Comparison of ENCODE assay signal across 18 cellular contexts in genomic region chr17:31595076-31595475, GRCh38.
DNase-seq lines count a peak whose midpoint lies in the region; ATAC-seq and TF ChIP-seq lines count a peak whose summit lies in the region.
"Had no signal": no experiment of that assay in that cellular context is flagged by ENCODE, and none has a peak within 500 bp of the region (broad histone marks: within the 10 kb centered on the region; RNA-seq: fewer than 3 reads in every experiment).

No MANE protein-coding gene starts in this region.

- H3K27me3 ChIP-seq in BLaER1 treated with 17β-estradiol and CSF1 and Interleukin-3, amounts not matched to agents 10 nM and 100 nM, result no peaks in the 10 kb centered on the region
- H3K27me3 ChIP-seq in Panc1 (ENCODE audit: control insufficient read depth, insufficient read depth, low read length) (no peaks in the 10 kb centered on the region), esophagus (ENCODE audit: control insufficient read depth in 1 of 2, insufficient read depth in 2 of 2, low read length in 2 of 2) (no peaks in the 10 kb centered on the region)
- H3K27me3 ChIP-seq: esophagus squamous epithelium had no signal

- H3K27ac ChIP-seq in BLaER1 treated with 17β-estradiol and CSF1 and Interleukin-3, amounts not matched to agents 10 nM and 100 nM, result peak overlapping the region in 3 of 11 experiments; percentile 82 to 91 (median 90); a peak in 5 of 22 replicates
- H3K27ac ChIP-seq in Panc1 (ENCODE audit: low read length) (peak overlapping the region; percentile 83), esophagus (ENCODE audit: low read depth in 2 of 2, low read length in 1 of 2) (peak overlapping the region; percentile 10 to 92)

- peak overlapping the region; percentile 76 to 95 (median 90) for H3K4me2 ChIP-seq in BLaER1 treated with 17β-estradiol and CSF1 and Interleukin-3, amounts not matched to agents 10 nM and 100 nM

- no peak overlapping the region for H3K4me3 Mint-ChIP-seq in osteocyte (ENCODE audit: unreplicated experiment)
- no peak overlapping the region for H3K4me3 Mint-ChIP-seq in activated CD8-positive, alpha-beta memory T cell treated with anti-CD3 and anti-CD28 coated beads, Interleukin-2, amount 10 ng/mL, durations not matched to agents 7 days and 5 days
- H3K4me3 Mint-ChIP-seq in activated naive CD4-positive, alpha-beta T cell treated with anti-CD3 and anti-CD28 coated beads, Interleukin-2, amount 10 ng/mL, durations not matched to agents 7 days and 5 days, result no peak overlapping the region
- H3K4me3 Mint-ChIP-seq: stimulated activated naive CD8-positive, alpha-beta T cell treated with anti-CD3 and anti-CD28 coated beads, Interleukin-15, amount 100 ng/mL, for 72 hours had no signal

- BruUV-seq in Panc1 (replicated peaks; lab: Mats Ljungman, UMichigan), result no TSS peak

- H3K4me3 ChIP-seq in BLaER1 treated with 17β-estradiol and CSF1 and Interleukin-3, amounts not matched to agents 10 nM and 100 nM, result no peak overlapping the region
- no peak overlapping the region for H3K4me3 ChIP-seq in Panc1 (ENCODE audit: low read depth in 2 of 2, low read length in 2 of 2)
- H3K4me3 ChIP-seq in esophagus (ENCODE audit: low read depth in 1 of 2, low read length in 2 of 2), result no peak overlapping the region
- H3K4me3 ChIP-seq: esophagus squamous epithelium, lung had no signal

- ATAC-seq in Panc1, result no peak
- ATAC-seq in activated CD8-positive, alpha-beta memory T cell treated with anti-CD3 and anti-CD28 coated beads, Interleukin-2, amount 10 ng/mL, durations not matched to agents 7 days and 5 days, result no peak
- ATAC-seq: activated naive CD4-positive, alpha-beta T cell treated with anti-CD3 and anti-CD28 coated beads, Interleukin-2, amount 50 U/mL, for 72 hours; HCT116; stimulated activated naive CD8-positive, alpha-beta T cell treated with anti-CD3 and anti-CD28 coated beads, Interleukin-15, amount 100 ng/mL, for 72 hours had no signal

- peak overlapping the region in 4 of 11 experiments; percentile 61 to 78 (median 73); a peak in 4 of 22 replicates for H3K9ac ChIP-seq in BLaER1 treated with 17β-estradiol and CSF1 and Interleukin-3, amounts not matched to agents 10 nM and 100 nM

- peaks cover 0 to 11% (median 0%) of the 10 kb centered on the region in 11 experiments; a peak in 1 of 22 replicates for H3K36me3 ChIP-seq in BLaER1 treated with 17β-estradiol and CSF1 and Interleukin-3, amounts not matched to agents 10 nM and 100 nM
- H3K36me3 ChIP-seq in Panc1 (ENCODE audit: control insufficient read depth, insufficient read depth, low read length) (no peaks in the 10 kb centered on the region), esophagus (ENCODE audit: control insufficient read depth in 2 of 2, insufficient read depth in 2 of 2, low read length in 1 of 2) (no peaks in the 10 kb centered on the region)

- in situ Hi-C loops in Panc1 (cut with HindIII; ENCODE audit: low pct_unique_long_range_greater_than_20kb, low sequenced_read_pairs), result no loop called here

- peak overlapping the region; percentile 93 for H3K27ac Mint-ChIP-seq in osteocyte (ENCODE audit: unreplicated experiment)
- H3K27ac Mint-ChIP-seq in activated CD8-positive, alpha-beta memory T cell treated with anti-CD3 and anti-CD28 coated beads, Interleukin-2, amount 10 ng/mL, durations not matched to agents 7 days and 5 days, result no peak overlapping the region
- H3K27ac Mint-ChIP-seq in activated naive CD4-positive, alpha-beta T cell treated with anti-CD3 and anti-CD28 coated beads, Interleukin-2, amount 10 ng/mL, durations not matched to agents 7 days and 5 days, result no peak overlapping the region
- H3K27ac Mint-ChIP-seq: activated naive CD4-positive, alpha-beta T cell treated with anti-CD3 and anti-CD28 coated beads, Interleukin-2, amount 50 U/mL, for 72 hours had no signal

- WGBS in esophagus, 2 donors, result 54 to 62% methylated on average over 2 of the region's 2 CpGs

- intact Hi-C loops in Panc1 (cut with micrococcal nuclease; ENCODE audit: unreplicated experiment), result no loop called here

- H3K9me3 Mint-ChIP-seq in osteocyte (ENCODE audit: unreplicated experiment), result no peaks in the 10 kb centered on the region
- H3K9me3 Mint-ChIP-seq in activated CD8-positive, alpha-beta memory T cell treated with anti-CD3 and anti-CD28 coated beads, Interleukin-2, amount 10 ng/mL, durations not matched to agents 7 days and 5 days (ENCODE audit: low read depth), result no peaks in the 10 kb centered on the region
- no peaks in the 10 kb centered on the region for H3K9me3 Mint-ChIP-seq in activated naive CD4-positive, alpha-beta T cell treated with anti-CD3 and anti-CD28 coated beads, Interleukin-2, amount 10 ng/mL, durations not matched to agents 7 days and 5 days
- H3K9me3 Mint-ChIP-seq: activated naive CD4-positive, alpha-beta T cell treated with anti-CD3 and anti-CD28 coated beads, Interleukin-2, amount 50 U/mL, for 72 hours; stimulated activated naive CD8-positive, alpha-beta T cell treated with anti-CD3 and anti-CD28 coated beads, Interleukin-15, amount 100 ng/mL, for 72 hours had no signal

- no peak for TF ChIP-seq CTCF in Panc1 (IDR thresholded peaks at IDR 0.05)
- TF ChIP-seq CTCF in osteocyte (IDR thresholded peaks at IDR 0.05), result no peak

- peaks cover 68% of the 10 kb centered on the region for H3K4me1 Mint-ChIP-seq in osteocyte (ENCODE audit: unreplicated experiment)
- peaks cover 3% of the 10 kb centered on the region for H3K4me1 Mint-ChIP-seq in activated CD8-positive, alpha-beta memory T cell treated with anti-CD3 and anti-CD28 coated beads, Interleukin-2, amount 10 ng/mL, durations not matched to agents 7 days and 5 days
- no peaks in the 10 kb centered on the region for H3K4me1 Mint-ChIP-seq in activated naive CD4-positive, alpha-beta T cell treated with anti-CD3 and anti-CD28 coated beads, Interleukin-2, amount 10 ng/mL, durations not matched to agents 7 days and 5 days

- POLR2A ChIA-PET in Panc1 (lab: Charles Lee), result no interaction called here

- no peaks in the 10 kb centered on the region for H3K9me3 ChIP-seq in BLaER1 treated with 17β-estradiol and CSF1 and Interleukin-3, amounts not matched to agents 10 nM and 100 nM (replicated peaks in 1 of 11)
- H3K9me3 ChIP-seq in Panc1 (ENCODE audit: control insufficient read depth, insufficient read depth, low read depth, low read length), result no peaks in the 10 kb centered on the region
- H3K9me3 ChIP-seq in esophagus (ENCODE audit: control insufficient read depth in 2 of 2, insufficient read depth in 1 of 2, low read depth in 1 of 2, low read length in 1 of 2), result no peaks in the 10 kb centered on the region
- H3K9me3 ChIP-seq: esophagus squamous epithelium had no signal

- no peaks in the 10 kb centered on the region for H4K20me1 ChIP-seq in BLaER1 treated with 17β-estradiol and CSF1 and Interleukin-3, amounts not matched to agents 10 nM and 100 nM

- H3K27me3 Mint-ChIP-seq in osteocyte (ENCODE audit: unreplicated experiment), result no peaks in the 10 kb centered on the region
- H3K27me3 Mint-ChIP-seq in activated CD8-positive, alpha-beta memory T cell treated with anti-CD3 and anti-CD28 coated beads, Interleukin-2, amount 10 ng/mL, durations not matched to agents 7 days and 5 days, result no peaks in the 10 kb centered on the region
- peaks cover 6% of the 10 kb centered on the region for H3K27me3 Mint-ChIP-seq in activated naive CD4-positive, alpha-beta T cell treated with anti-CD3 and anti-CD28 coated beads, Interleukin-2, amount 10 ng/mL, durations not matched to agents 7 days and 5 days
- H3K27me3 Mint-ChIP-seq: stimulated activated naive CD8-positive, alpha-beta T cell treated with anti-CD3 and anti-CD28 coated beads, Interleukin-15, amount 100 ng/mL, for 72 hours had no signal

- DNase-seq in Panc1 (ENCODE audit: low read depth, low spot score), result no peak
- DNase-seq in osteocyte (ENCODE audit: extremely low spot score, unreplicated experiment), result no peak
- no peak for DNase-seq in activated CD8-positive, alpha-beta memory T cell treated with anti-CD3 and anti-CD28 coated beads, Interleukin-2, amount 10 ng/mL, durations not matched to agents 7 days and 5 days
- no peak for DNase-seq in NCI-H510A treated with DMSO at 0.1 percent for 48 hours (lab: John Stamatoyannopoulos, UW)
- DNase-seq in dedifferentiated amniotic fluid mesenchymal stem cell (ENCODE audit: extremely low spot score), result no peak
- no peak for DNase-seq in activated naive CD4-positive, alpha-beta T cell treated with anti-CD3 and anti-CD28 coated beads, Interleukin-2, amount 10 ng/mL, durations not matched to agents 7 days and 5 days
- DNase-seq: activated CD8-positive, alpha-beta memory T cell treated with anti-CD3 and anti-CD28 coated beads, Interleukin-2, amount 50 U/mL, for 4 hours; esophagus squamous epithelium; KBM-7; NCI-H1436 treated with DMSO at 0.1 percent for 48 hours; small intestine; stimulated activated naive CD8-positive, alpha-beta T cell treated with anti-CD3 and anti-CD28 coated beads, Interleukin-15, amount 100 ng/mL, for 72 hours; SW 1271 had no signal

- peaks cover 54 to 67% (median 62%) of the 10 kb centered on the region in 10 experiments for H3K4me1 ChIP-seq in BLaER1 treated with 17β-estradiol and CSF1 and Interleukin-3, amounts not matched to agents 10 nM and 100 nM
- H3K4me1 ChIP-seq in Panc1 (ENCODE audit: control insufficient read depth, insufficient read depth, low read length) (peaks cover 61% of the 10 kb centered on the region), esophagus (ENCODE audit: control insufficient read depth in 2 of 2, insufficient read depth in 2 of 2, low read length in 1 of 2) (peaks cover 17 to 22% of the 10 kb centered on the region in 2 donors)

- CTCF ChIA-PET in Panc1 (lab: Charles Lee), result no interaction called here
- CTCF ChIA-PET in activated CD8-positive, alpha-beta memory T cell treated with anti-CD3 and anti-CD28 coated beads, Interleukin-2, amount 10 ng/mL, durations not matched to agents 7 days and 5 days (lab: Charles Lee), result interaction anchor here (0.6 kb wide), 1 partner anchor 15 kb away, joined by 3 read pairs; no protein-coding TSS in a partner anchor
- CTCF ChIA-PET in activated naive CD4-positive, alpha-beta T cell treated with anti-CD3 and anti-CD28 coated beads, Interleukin-2, amount 10 ng/mL, durations not matched to agents 7 days and 5 days (lab: Charles Lee), result no interaction called here

- no peaks in the 10 kb centered on the region for H3K36me3 Mint-ChIP-seq in osteocyte (ENCODE audit: unreplicated experiment)
- no peaks in the 10 kb centered on the region for H3K36me3 Mint-ChIP-seq in activated CD8-positive, alpha-beta memory T cell treated with anti-CD3 and anti-CD28 coated beads, Interleukin-2, amount 10 ng/mL, durations not matched to agents 7 days and 5 days
- no peaks in the 10 kb centered on the region for H3K36me3 Mint-ChIP-seq in activated naive CD4-positive, alpha-beta T cell treated with anti-CD3 and anti-CD28 coated beads, Interleukin-2, amount 10 ng/mL, durations not matched to agents 7 days and 5 days
- H3K36me3 Mint-ChIP-seq: activated naive CD4-positive, alpha-beta T cell treated with anti-CD3 and anti-CD28 coated beads, Interleukin-2, amount 50 U/mL, for 72 hours had no signal
